Comparison of ENCODE assay signal across 14 cellular contexts in genomic region chr6:143896096-143896880, GRCh38. TPM values are rescaled to one million over a fixed set of nuclear protein-coding genes. Genes with fewer than 3 reads are reported as not detected.
DNase-seq lines count a peak whose midpoint lies in the region; ATAC-seq and TF ChIP-seq lines count a peak whose summit lies in the region.
"Had no signal": no experiment of that assay in that cellular context is flagged by ENCODE, and none has a peak within 500 bp of the region (broad histone marks: within the 10 kb centered on the region; RNA-seq: fewer than 3 reads in every experiment).

No MANE protein-coding gene starts in this region.

- H3K4me3 ChIP-seq in retinal pigment epithelial cell (ENCODE audit: low read length) = no peak overlapping the region

- ATAC-seq in esophagus mucosa (peak; percentile 98), omental fat pad (ENCODE audit: low FRiP score) (no peak)
- ATAC-seq: CD8-positive, alpha-beta T cell had no signal

- DNase-seq in HT1080 (ENCODE audit: low read depth) = peak; percentile 4
- DNase-seq in NCI-H1105 (lab: John Stamatoyannopoulos, UW) = peak; percentile 2
- peak; percentile 2 for DNase-seq in retinal pigment epithelial cell (ENCODE audit: low read depth)
- DNase-seq in amniotic stem cell (lab: John Stamatoyannopoulos, UW) = no peak
- DNase-seq in activated effector memory CD4-positive, alpha-beta T cell treated with anti-CD3 and anti-CD28 coated beads, Interleukin-2, amount 50 U/mL, for 16 hours = no peak
- no peak for DNase-seq in omental fat pad (ENCODE audit: low spot score)
- DNase-seq: activated naive CD4-positive, alpha-beta T cell treated with anti-CD3 and anti-CD28 coated beads, Interleukin-2, amount 10 ng/mL, durations not matched to agents 7 days and 5 days; CD8-positive, alpha-beta T cell; NCI-H2081 treated with DMSO at 0.1 percent for 48 hours; retina; stimulated activated CD4-positive, alpha-beta T cell treated with anti-CD3 and anti-CD28 coated beads, Interleukin-4, amount 100 ng/mL, for 1 hour had no signal

- TF ChIP-seq CTCF in retinal pigment epithelial cell (conservative IDR thresholded peaks at IDR 0.05; ENCODE audit: low read depth, low read length) (no peak), omental fat pad (IDR thresholded peaks at IDR 0.05) (no peak)

RNA-seq across cellular contexts. Expression of gene ZC2HC1B, which starts 32.0 kb away (rescaled TPM):
- not detected in 2 replicates for total RNA-seq in HT1080 (2014; rRNA removed; shearing (Covaris generic))
- not detected in 2 replicates for polyA plus RNA-seq in HT1080 (2015; cell fraction: cytosol; rRNA removed)
- not detected in 2 replicates for polyA plus RNA-seq in HT1080 (2015; cell fraction: nucleus; rRNA removed)
- total RNA-seq in esophagus mucosa (not detected), omental fat pad (not detected)
- total RNA-seq: CD8-positive, alpha-beta T cell; kidney epithelial cell; OCI-LY7 had no signal

RNA-seq across cellular contexts. Expression of gene LTV1, which starts 53.1 kb away (rescaled TPM):
- 44.3 and 48.9 TPM in 2 replicates for total RNA-seq in HT1080 (2014; rRNA removed; shearing (Covaris generic))
- polyA plus RNA-seq in HT1080 (2015; cell fraction: cytosol; rRNA removed) = 34.1 and 39.4 TPM in 2 replicates
- polyA plus RNA-seq in HT1080 (2015; cell fraction: nucleus; rRNA removed) = 28.7 and 36.3 TPM in 2 replicates
- total RNA-seq in esophagus mucosa = 14.4 TPM
- 10 to 100 TPM; 16.1 to 42.6 (median 18.4) TPM for total RNA-seq in omental fat pad

Comparison
In these comparisons a context has a peak if more than half of its experiments do, and no peak if none do; other contexts are left out.
1. DNase-seq: peak in HT1080 (single experiment), NCI-H1105 (single experiment) and retinal pigment epithelial cell (single experiment); none in amniotic stem cell (single experiment), activated effector memory CD4-positive, alpha-beta T cell treated with anti-CD3 and anti-CD28 coated beads, Interleukin-2, amount 50 U/mL, for 16 hours (single experiment) and omental fat pad (single experiment).